9 cellular contexts compared by ENCODE assay signal in the genomic region with DNA sequence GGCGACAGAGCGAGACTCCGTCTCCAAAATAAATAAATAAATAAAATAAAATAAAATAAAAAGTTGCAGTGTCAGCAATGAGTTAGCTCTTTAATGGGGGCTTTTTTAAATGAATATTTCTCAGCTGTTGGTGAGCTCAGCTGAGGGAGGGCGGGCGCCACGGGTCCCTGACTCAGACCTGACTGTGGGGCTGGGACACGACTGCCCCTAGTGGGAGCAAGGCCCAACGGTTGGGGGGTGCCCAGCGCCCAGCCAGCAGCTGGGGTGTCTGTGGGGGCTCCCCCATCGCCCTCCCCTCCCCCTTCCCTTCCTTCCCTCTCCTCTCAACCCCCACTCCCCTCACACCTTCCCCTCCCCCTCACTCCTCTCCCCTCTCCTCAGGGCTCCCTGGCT. TPM values are rescaled to one million over a fixed set of nuclear protein-coding genes. Genes with fewer than 3 reads are reported as not detected.
DNase-seq lines count a peak whose midpoint lies in the region; ATAC-seq and TF ChIP-seq lines count a peak whose summit lies in the region.
"Had no signal": no experiment of that assay in that cellular context is flagged by ENCODE, and none has a peak within 500 bp of the region (broad histone marks: within the 10 kb centered on the region; RNA-seq: fewer than 3 reads in every experiment).

No MANE protein-coding gene starts in this region.

- H3K36me3 Mint-ChIP-seq in CD4-positive, alpha-beta T cell (ENCODE audit: low read depth): no peaks in the 10 kb centered on the region
- peaks cover 6% of the 10 kb centered on the region for H3K36me3 Mint-ChIP-seq in central memory CD8-positive, alpha-beta T cell (ENCODE audit: insufficient read depth)

- peaks cover 45% of the 10 kb centered on the region for H3K4me1 Mint-ChIP-seq in CD4-positive, alpha-beta T cell (ENCODE audit: low read depth)
- H3K4me1 Mint-ChIP-seq in central memory CD8-positive, alpha-beta T cell: peaks cover 34% of the 10 kb centered on the region

- no peaks in the 10 kb centered on the region for H3K9me3 Mint-ChIP-seq in CD4-positive, alpha-beta T cell
- no peaks in the 10 kb centered on the region for H3K9me3 Mint-ChIP-seq in central memory CD8-positive, alpha-beta T cell

- CTCF ChIA-PET in CD4-positive, alpha-beta T cell (lab: Charles Lee): interaction anchor here (0.8 to 1.5 kb wide), 4 partner anchors 9 to 46 kb away, joined by 3 to 10 read pairs (median 3); no protein-coding TSS in a partner anchor

- H3K27ac ChIP-seq in CD4-positive, alpha-beta T cell (ENCODE audit: low read depth, low read length): peak overlapping the region; percentile 25

- no peaks in the 10 kb centered on the region for H3K27me3 Mint-ChIP-seq in CD4-positive, alpha-beta T cell
- no peaks in the 10 kb centered on the region for H3K27me3 Mint-ChIP-seq in central memory CD8-positive, alpha-beta T cell

- H3K9me3 ChIP-seq in CD4-positive, alpha-beta T cell (ENCODE audit: control insufficient read depth, low read length): no peaks in the 10 kb centered on the region
- H3K9me3 ChIP-seq: HAP-1 had no signal

- H3K27ac Mint-ChIP-seq in CD4-positive, alpha-beta T cell: no peak overlapping the region
- H3K27ac Mint-ChIP-seq in central memory CD8-positive, alpha-beta T cell (ENCODE audit: low read depth): peak overlapping the region; percentile 80

- H3K4me3 Mint-ChIP-seq in CD4-positive, alpha-beta T cell: no peak overlapping the region
- H3K4me3 Mint-ChIP-seq in central memory CD8-positive, alpha-beta T cell: no peak overlapping the region

- POLR2A ChIA-PET in CD4-positive, alpha-beta T cell (lab: Charles Lee): interaction anchor here (0.9 to 1.1 kb wide), 2 partner anchors 24 to 47 kb away, joined by 3 to 5 read pairs; partner anchors contain the start of gene PWWP2B

- TF ChIP-seq CTCF in CD4-positive, alpha-beta T cell (IDR thresholded peaks at IDR 0.05): peak; percentile 59

- ATAC-seq in CD4-positive, alpha-beta T cell (ENCODE audit: poor library complexity): peak; percentile 28
- ATAC-seq in central memory CD8-positive, alpha-beta T cell (replicated peaks; ENCODE audit: extremely low read depth, poor library complexity, severe bottlenecking): no peak
- ATAC-seq in GM21526 (IDR thresholded peaks at IDR 0.05; ENCODE audit: low FRiP score, unreplicated experiment) (no peak), GM19035 (IDR thresholded peaks at IDR 0.05; ENCODE audit: unreplicated experiment) (no peak)

- H3K27me3 ChIP-seq in CD4-positive, alpha-beta T cell (ENCODE audit: control insufficient read depth, insufficient read depth, low read length): no peaks in the 10 kb centered on the region

- peak; percentile 58 to 74 (median 62) for DNase-seq in CD4-positive, alpha-beta T cell
- DNase-seq in HK-2 (ENCODE audit: unreplicated experiment) (peak; percentile 63), NCI-H1105 (lab: John Stamatoyannopoulos, UW) (no peak)
- DNase-seq in activated CD4-positive, CD25-positive, alpha-beta regulatory T cell (lab: John Stamatoyannopoulos, UW): peak; percentile 26 to 63 (median 52)
- peak; percentile 53 to 59 for DNase-seq in central memory CD8-positive, alpha-beta T cell (ENCODE audit: low spot score in 2 of 2)
- peak; percentile 77 for DNase-seq in stimulated activated CD4-positive, alpha-beta T cell treated with anti-CD3 and anti-CD28 coated beads, Interleukin-15, amount 100 ng/mL, for 24 hours

- intact Hi-C loops in CD4-positive, alpha-beta T cell (cut with DNase I, micrococcal nuclease): no loop called here

RNA-seq across cellular contexts. Expression of gene PWWP2B, which starts 46.6 kb away (rescaled TPM):
- 10 to 100 TPM; 19.2 to 19.6 TPM for total RNA-seq in CD4-positive, alpha-beta T cell
